In genomic region chr1:114164840-114165543, GRCh38 we compare ENCODE assay signal across 27 cellular contexts. TPM values are rescaled to one million over a fixed set of nuclear protein-coding genes. Genes with fewer than 3 reads are reported as not detected.
A peak's percentile ranks its signal among the peaks of the same experiment; 100 is the strongest.
DNase-seq lines count a peak whose midpoint lies in the region; ATAC-seq and TF ChIP-seq lines count a peak whose summit lies in the region.
"Had no signal": no experiment of that assay in that cellular context is flagged by ENCODE, and none has a peak within 500 bp of the region (broad histone marks: within the 10 kb centered on the region; RNA-seq: fewer than 3 reads in every experiment).

No MANE protein-coding gene starts in this region.

- H3K9me3 Mint-ChIP-seq in stimulated activated naive CD8-positive, alpha-beta T cell treated with anti-CD3 and anti-CD28 coated beads, Interleukin-15, amount 100 ng/mL, for 72 hours, result peaks cover 0 to 6% of the 10 kb centered on the region in 2 donors
- H3K9me3 Mint-ChIP-seq: activated CD4-positive, alpha-beta T cell treated with anti-CD3 and anti-CD28 coated beads, Interleukin-2, amount 10 ng/mL, durations not matched to agents 7 days and 5 days; H9 had no signal

- peak overlapping the region in 1 of 2 donors; percentile 22 for H3K4me3 Mint-ChIP-seq in stimulated activated naive CD8-positive, alpha-beta T cell treated with anti-CD3 and anti-CD28 coated beads, Interleukin-15, amount 100 ng/mL, for 72 hours
- H3K4me3 Mint-ChIP-seq: activated CD4-positive, alpha-beta T cell treated with anti-CD3 and anti-CD28 coated beads, Interleukin-2, amount 10 ng/mL, durations not matched to agents 7 days and 5 days; H9 had no signal

- H3K9me3 ChIP-seq in SJCRH30 (replicated peaks) (peaks cover 5% of the 10 kb centered on the region; the same call in 1 of the 2 replicates), right cardiac atrium (ENCODE audit: control insufficient read depth, low read length) (no peaks in the 10 kb centered on the region), prostate gland (no peaks in the 10 kb centered on the region)
- H3K9me3 ChIP-seq: gastroesophageal sphincter, mucosa of descending colon, testis had no signal

- peaks cover 39% of the 10 kb centered on the region for H3K27me3 Mint-ChIP-seq in stimulated activated naive CD8-positive, alpha-beta T cell treated with anti-CD3 and anti-CD28 coated beads, Interleukin-15, amount 100 ng/mL, for 72 hours

- no peak for TF ChIP-seq POLR2A in prostate gland (IDR thresholded peaks at IDR 0.05)

- no peaks in the 10 kb centered on the region for H3K4me1 ChIP-seq in SJCRH30
- no peaks in the 10 kb centered on the region for H3K4me1 ChIP-seq in right cardiac atrium (ENCODE audit: control insufficient read depth, insufficient read depth, low read length)
- H3K4me1 ChIP-seq in prostate gland (replicated peaks), result no peaks in the 10 kb centered on the region
- H3K4me1 ChIP-seq: gastroesophageal sphincter, testis had no signal

- DNase-seq in stimulated activated CD4-positive, alpha-beta T cell treated with anti-CD3 and anti-CD28 coated beads, Interleukin-15, amount 100 ng/mL, for 24 hours, result peak; percentile 17
- no peak for DNase-seq in stimulated activated CD4-positive, alpha-beta T cell treated with anti-CD3 and anti-CD28 coated beads, Interleukin-4, amount 100 ng/mL, for 1 hour
- DNase-seq in stimulated activated naive CD8-positive, alpha-beta T cell treated with anti-CD3 and anti-CD28 coated beads, Interleukin-15, amount 100 ng/mL, for 72 hours, result peak in 1 of 2 donors; percentile 48
- DNase-seq in SJCRH30, result no peak
- no peak for DNase-seq in right cardiac atrium
- DNase-seq in prostate gland (ENCODE audit: low spot score), result no peak
- DNase-seq: activated CD4-positive, alpha-beta T cell treated with anti-CD3 and anti-CD28 coated beads, Interleukin-2, amount 10 ng/mL, durations not matched to agents 7 days and 5 days; activated gamma-delta T cell; amygdala; C1 segment of cervical spinal cord; H9; hypothalamus; IMR-90; islet precursor cell; mucosa of descending colon; NCI-H2081 treated with DMSO at 0.1 percent for 48 hours; posterior cingulate gyrus; testis had no signal

- H3K27ac ChIP-seq in SJCRH30 (no peak overlapping the region), right cardiac atrium (ENCODE audit: low read length) (no peak overlapping the region), prostate gland (no peak overlapping the region)
- H3K27ac ChIP-seq: coronary artery, gastroesophageal sphincter, testis had no signal

- H3K4me3 ChIP-seq in SJCRH30 (no peak overlapping the region), right cardiac atrium (ENCODE audit: low read length) (no peak overlapping the region), prostate gland (no peak overlapping the region)
- H3K4me3 ChIP-seq: coronary artery, gastroesophageal sphincter, mucosa of descending colon, testis had no signal

- H3K27ac Mint-ChIP-seq in stimulated activated naive CD8-positive, alpha-beta T cell treated with anti-CD3 and anti-CD28 coated beads, Interleukin-15, amount 100 ng/mL, for 72 hours, result peak overlapping the region in 1 of 2 donors; percentile 75
- H3K27ac Mint-ChIP-seq: activated CD4-positive, alpha-beta T cell treated with anti-CD3 and anti-CD28 coated beads, Interleukin-2, amount 10 ng/mL, durations not matched to agents 7 days and 5 days; H9 had no signal

- H3K4me1 Mint-ChIP-seq in stimulated activated naive CD8-positive, alpha-beta T cell treated with anti-CD3 and anti-CD28 coated beads, Interleukin-15, amount 100 ng/mL, for 72 hours, result peaks cover 14% of the 10 kb centered on the region
- H3K4me1 Mint-ChIP-seq: activated CD4-positive, alpha-beta T cell treated with anti-CD3 and anti-CD28 coated beads, Interleukin-2, amount 10 ng/mL, durations not matched to agents 7 days and 5 days had no signal

- no peaks in the 10 kb centered on the region for H3K36me3 ChIP-seq in SJCRH30
- H3K36me3 ChIP-seq in prostate gland, result no peaks in the 10 kb centered on the region
- H3K36me3 ChIP-seq: gastroesophageal sphincter had no signal

- intact Hi-C loops in right cardiac atrium (cut with DNase I) (no loop called here), prostate gland (cut with DNase I) (no loop called here)

- H3K27me3 ChIP-seq in SJCRH30 (no peaks in the 10 kb centered on the region), right cardiac atrium (ENCODE audit: control insufficient read depth, insufficient read depth) (no peaks in the 10 kb centered on the region), prostate gland (replicated peaks; ENCODE audit: insufficient read depth) (no peaks in the 10 kb centered on the region)
- H3K27me3 ChIP-seq: testis had no signal

- WGBS in right cardiac atrium, result 86% methylated on average over 3 of the region's 3 CpGs
- 58% methylated on average over 3 of the region's 3 CpGs for WGBS in prostate gland

- peak; percentile 61 for ATAC-seq in GM21447 (IDR thresholded peaks at IDR 0.05; ENCODE audit: unreplicated experiment)
- peak; percentile 67 for ATAC-seq in HG03469 (IDR thresholded peaks at IDR 0.05; ENCODE audit: unreplicated experiment)
- ATAC-seq in stimulated activated naive CD8-positive, alpha-beta T cell treated with anti-CD3 and anti-CD28 coated beads, Interleukin-15, amount 100 ng/mL, for 72 hours, result peak; percentile 89
- no peak for ATAC-seq in right cardiac atrium
- ATAC-seq: gastroesophageal sphincter, mucosa of descending colon, Panc1 had no signal

- no peak for TF ChIP-seq CTCF in prostate gland (IDR thresholded peaks at IDR 0.05)

RNA-seq across cellular contexts. Expression of gene SYT6, which starts 11.3 kb away (rescaled TPM):
- 0.04 and 0.08 TPM in 2 replicates for total RNA-seq in SJCRH30 (2014; rRNA removed; shearing (Covaris generic))
- not detected for total RNA-seq in right cardiac atrium
- polyA plus RNA-seq in right cardiac atrium, result not detected
- 1 to 10 TPM in 1 of 2 donors, not detected in 1; 1.6 TPM for total RNA-seq in prostate gland
- total RNA-seq: activated CD4-positive, alpha-beta T cell treated with anti-CD3 and anti-CD28 coated beads, Interleukin-2, amount 10 ng/mL, durations not matched to agents 7 days and 5 days; IMR-90; M059J; T-helper 1 cell treated with Interleukin-12 subunit alpha and Interleukin-12 subunit beta and Interleukin-4 antibody, amounts not matched to agents 30 ng/mL and 1 ng/mL, for 36 hours had no signal
- polyA plus RNA-seq: AG04450, IMR-90, liver had no signal

Comparison
In these comparisons a context has a peak if more than half of its experiments do, and no peak if none do; other contexts are left out.
1. ATAC-seq: peak in GM21447 (single experiment), HG03469 (single experiment) and stimulated activated naive CD8-positive, alpha-beta T cell treated with anti-CD3 and anti-CD28 coated beads, Interleukin-15, amount 100 ng/mL, for 72 hours (single experiment); none in right cardiac atrium (0 of 2).